Comparison of ENCODE assay signal across 19 cellular contexts in the genomic region with DNA sequence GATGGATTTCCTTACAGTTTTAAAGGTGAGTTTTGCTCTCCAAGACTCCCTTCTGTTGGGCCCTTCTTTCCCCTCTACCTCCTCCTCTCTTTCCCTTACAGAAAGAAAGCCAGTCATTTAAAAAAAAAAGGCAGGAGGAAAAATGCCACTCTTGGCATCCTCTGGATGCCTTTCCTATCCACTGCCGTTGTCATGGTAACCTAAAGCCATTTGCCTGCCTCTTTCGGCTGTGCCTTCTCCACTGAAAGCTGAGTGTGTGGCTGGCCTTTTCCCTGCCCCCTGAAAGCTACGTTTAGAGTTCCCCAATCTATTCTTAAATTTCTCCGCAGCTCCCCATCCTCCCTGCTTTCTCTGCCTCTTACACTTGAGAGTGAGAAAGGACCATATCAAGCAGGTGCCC.
DNase-seq lines count a peak whose midpoint lies in the region; ATAC-seq, FAIRE-seq and TF ChIP-seq lines count a peak whose summit lies in the region.
"Had no signal": no experiment of that assay in that cellular context is flagged by ENCODE, and none has a peak within 500 bp of the region (broad histone marks: within the 10 kb centered on the region; RNA-seq: fewer than 3 reads in every experiment).

No MANE protein-coding gene starts in this region.

- no peak for FAIRE-seq in K562 (lab: Jason Lieb, UNC)

- 0% methylated on average over 2 of the region's 4 CpGs for WGBS in K562 (ENCODE audit: insufficient coverage, low coverage, missing lambda C conversion rate)
- 18 to 27% (median 22%) methylated on average over 4 of the region's 4 CpGs for WGBS in ovary, 3 donors

- no peaks in the 10 kb centered on the region for H4K20me1 ChIP-seq in K562 (replicated peaks; ENCODE audit: control insufficient read depth, insufficient read depth, low read length)

- TF ChIP-seq POLR2A in K562 (conservative IDR thresholded peaks at IDR 0.05) (no peak), ovary (IDR thresholded peaks at IDR 0.05) (no peak)

- no peak overlapping the region for H3K4me2 ChIP-seq in K562 (ENCODE audit: insufficient read depth, low read length)

- H3K27me3 ChIP-seq in H7 (ENCODE audit: control insufficient read depth, insufficient read depth, low read length) = no peaks in the 10 kb centered on the region
- no peaks in the 10 kb centered on the region for H3K27me3 ChIP-seq in K562 (ENCODE audit: control insufficient read depth in 2 of 2, insufficient read depth in 2 of 2, low read length in 2 of 2)
- H3K27me3 ChIP-seq in right atrium auricular region = no peaks in the 10 kb centered on the region
- no peaks in the 10 kb centered on the region for H3K27me3 ChIP-seq in ovary
- H3K27me3 ChIP-seq: transverse colon had no signal

- TF ChIP-seq EP300 in K562 (IDR thresholded peaks at IDR 0.05; ENCODE audit: low read length) (no peak), ovary (IDR thresholded peaks at IDR 0.05) (no peak)

- no peaks in the 10 kb centered on the region for H3K9me1 ChIP-seq in K562 (ENCODE audit: control insufficient read depth, insufficient read depth, low read length)

- no peak overlapping the region for H3K27ac ChIP-seq in K562 (ENCODE audit: extremely low read depth, low read depth, low read length)
- H3K27ac ChIP-seq in right atrium auricular region = no peak overlapping the region
- H3K27ac ChIP-seq in ovary = no peak overlapping the region
- H3K27ac ChIP-seq: esophagus squamous epithelium, transverse colon had no signal

- CTCF ChIA-PET in K562 (lab: Yijun Ruan, JAX; ENCODE audit: low intra/inter-chr PET ratio) = no interaction called here

- BruUV-seq in K562 (replicated peaks; lab: Mats Ljungman, UMichigan) = no TSS peak

- no peak overlapping the region for H3K9ac ChIP-seq in K562 (ENCODE audit: insufficient read depth in 1 of 2, low read depth in 2 of 2, low read length in 2 of 2)

- no peaks in the 10 kb centered on the region for H3K36me3 ChIP-seq in H7 (replicated peaks; ENCODE audit: control insufficient read depth, insufficient read depth, low read length)
- H3K36me3 ChIP-seq in K562 (ENCODE audit: control insufficient read depth, insufficient read depth, low read length) = no peaks in the 10 kb centered on the region
- H3K36me3 ChIP-seq in right atrium auricular region = no peaks in the 10 kb centered on the region
- H3K36me3 ChIP-seq in ovary = no peaks in the 10 kb centered on the region
- H3K36me3 ChIP-seq: esophagus squamous epithelium, transverse colon had no signal

- TF ChIP-seq CTCF in K562 (IDR thresholded peaks at IDR 0.05 in 2 of 3, conservative IDR thresholded peaks at IDR 0.05 in 1 of 3; ENCODE audit: insufficient read depth in 2 of 3, low read depth in 1 of 3, low read length in 3 of 3) = no peak
- TF ChIP-seq CTCF in right atrium auricular region (IDR thresholded peaks at IDR 0.05) = no peak
- TF ChIP-seq CTCF in ovary (IDR thresholded peaks at IDR 0.05) = no peak

- peak; percentile 29 for DNase-seq in H7
- DNase-seq in NCI-H1694 (lab: John Stamatoyannopoulos, UW) = peak; percentile 86
- DNase-seq in K562 (ENCODE audit: extremely low read depth in 1 of 4, low spot score in 3 of 4) = no peak
- peak; percentile 25 for DNase-seq in midbrain (lab: John Stamatoyannopoulos, UW)
- DNase-seq in right atrium auricular region (ENCODE audit: low spot score) = no peak
- DNase-seq in ovary = no peak
- DNase-seq: activated naive CD4-positive, alpha-beta T cell treated with anti-CD3 and anti-CD28 coated beads for 36 hours; activated T-cell treated with anti-CD3 and anti-CD28 coated beads, Interleukin-2, amount 50 U/mL, for 48 hours; CD4-positive, CD25-positive, alpha-beta regulatory T cell; DMS79 treated with DMSO at 0.1 percent for 48 hours; effector CD8-positive, alpha-beta T cell; esophagus squamous epithelium; HCEC 1CT; left colon; NCI-H1436 treated with DMSO at 0.1 percent for 48 hours; RPMI8226; stimulated activated CD4-positive, alpha-beta T cell treated with anti-CD3 and anti-CD28 coated beads, Interleukin-4, amount 100 ng/mL, for 1 hour; transverse colon had no signal

- H3K4me1 ChIP-seq in K562 (replicated peaks in 1 of 2; ENCODE audit: control insufficient read depth in 2 of 2, insufficient read depth in 2 of 2, low read length in 2 of 2) (no peaks in the 10 kb centered on the region), right atrium auricular region (no peaks in the 10 kb centered on the region), ovary (ENCODE audit: insufficient read depth) (no peaks in the 10 kb centered on the region)
- H3K4me1 ChIP-seq: esophagus squamous epithelium, transverse colon had no signal

- ATAC-seq in K562 (no peak), GM19351 (IDR thresholded peaks at IDR 0.05; ENCODE audit: unreplicated experiment) (no peak)
- ATAC-seq: left colon had no signal

- no peaks in the 10 kb centered on the region for H3K79me2 ChIP-seq in K562 (ENCODE audit: control insufficient read depth, insufficient read depth, low read length)

- intact Hi-C loops in K562 (cut with micrococcal nuclease) = no loop called here
- intact Hi-C loops in ovary (cut with DNase I) = no loop called here

- no peak for TF ChIP-seq RAD21 in K562 (CRISPR knock-in tag; conservative IDR thresholded peaks at IDR 0.05 in 1 of 2, IDR thresholded peaks at IDR 0.05 in 1 of 2)

- POLR2A ChIA-PET in K562 (lab: Yijun Ruan, JAX) = interaction anchor here (0.6 kb wide), 1 partner anchor 1007 kb away, joined by 3 read pairs; no protein-coding TSS in a partner anchor

- H2AFZ ChIP-seq in K562 (ENCODE audit: low read depth, low read length) = no peak overlapping the region

- H3K9me3 ChIP-seq in K562 (replicated peaks; ENCODE audit: control insufficient read depth, insufficient read depth, low read depth, low read length) (no peaks in the 10 kb centered on the region), right atrium auricular region (no peaks in the 10 kb centered on the region), ovary (no peaks in the 10 kb centered on the region)
- H3K9me3 ChIP-seq: esophagus squamous epithelium had no signal

- H3K4me3 ChIP-seq in H7 (ENCODE audit: insufficient read depth, low read depth, low read length) (no peak overlapping the region), K562 (no peak overlapping the region), right atrium auricular region (no peak overlapping the region), ovary (no peak overlapping the region)
- H3K4me3 ChIP-seq: esophagus squamous epithelium, transverse colon had no signal

- in situ Hi-C loops in K562 (cut with MboI) = no loop called here

TF ChIP-seq in K562, 482 proteins besides CTCF, POLR2A, EP300 and RAD21:
- no peak for TF ChIP-seq U2AF2 (optimal IDR thresholded peaks at IDR 0.05; ENCODE audit: low read depth, low read length)
- TF ChIP-seq RFX1 (IDR thresholded peaks at IDR 0.05) = peak; percentile 48

Comparison
In these comparisons a context has a peak if more than half of its experiments do, and no peak if none do; other contexts are left out.
1. DNase-seq: peak in H7 (single experiment), NCI-H1694 (single experiment) and midbrain (single experiment); none in K562 (0 of 4), right atrium auricular region (single experiment) and ovary (0 of 5).